Comparison of ENCODE assay signal across 15 cellular contexts in the genomic region with DNA sequence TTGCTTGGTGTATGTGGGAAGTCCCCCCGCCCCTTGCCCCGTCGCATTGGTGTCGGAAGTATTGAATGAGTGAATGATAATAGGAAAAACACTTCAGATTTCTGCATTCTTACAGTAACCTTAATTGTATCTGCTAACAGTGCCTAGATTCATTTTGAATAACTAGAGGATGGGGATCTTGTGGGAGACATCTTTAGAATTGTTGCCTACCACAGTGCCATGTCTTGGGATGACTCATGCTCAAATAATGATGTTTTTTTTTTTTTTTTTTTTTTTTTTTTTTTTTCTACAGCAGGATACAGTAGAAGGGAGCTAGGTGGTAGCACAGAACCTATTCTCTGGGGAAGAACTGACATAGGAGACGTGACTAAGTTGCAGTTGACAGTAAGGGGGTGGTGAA.
DNase-seq lines count a peak whose midpoint lies in the region; ATAC-seq and TF ChIP-seq lines count a peak whose summit lies in the region.
"Had no signal": no experiment of that assay in that cellular context is flagged by ENCODE, and none has a peak within 500 bp of the region (broad histone marks: within the 10 kb centered on the region; RNA-seq: fewer than 3 reads in every experiment).

No MANE protein-coding gene starts in this region.

- DNase-seq in ACHN: peak; percentile 66
- peak; percentile 14 for DNase-seq in HFF-Myc (ENCODE audit: extremely low read depth, low read depth)
- no peak for DNase-seq in WTC11 (ENCODE audit: low spot score)
- DNase-seq in foreskin melanocyte: peak; percentile 34
- DNase-seq in NCI-H748 (lab: John Stamatoyannopoulos, UW; ENCODE audit: unreplicated experiment): no peak
- DNase-seq in cerebellar cortex (ENCODE audit: low spot score): no peak
- DNase-seq: activated B cell treated with CpG ODN at 0.5 μM for 24 hours; NCI-H2081 treated with DMSO at 0.1 percent for 48 hours; NCI-H748 treated with DMSO at 0.1 percent for 48 hours; stimulated activated naive B cell treated with anti-CD40 and anti-IgM and Interleukin-4, amounts not matched to agents 10 μg/mL and 1 μg/mL and 100 μg/mL, for 72 hours; T-helper 1 cell had no signal

- no peak overlapping the region for H3K4me3 Mint-ChIP-seq in WTC11
- H3K4me3 Mint-ChIP-seq: activated B cell treated with CpG ODN at 0.5 μM for 24 hours; dendritic cell treated with granulocyte-macrophage colony-stimulating factor and Interleukin-4, amounts not matched to agents 40 ng/mL and 50 ng/mL, for 4 days; memory B cell; stimulated activated naive B cell treated with anti-CD40 and anti-IgM and Interleukin-4, amounts not matched to agents 10 μg/mL and 1 μg/mL and 100 μg/mL, for 72 hours had no signal

- TF ChIP-seq CTCF in HFF-Myc (IDR thresholded peaks at IDR 0.05; ENCODE audit: low read depth, low read length, missing control alignments) (no peak), WTC11 (IDR thresholded peaks at IDR 0.05) (no peak)

- peaks cover 12% of the 10 kb centered on the region for H3K4me1 Mint-ChIP-seq in WTC11
- H3K4me1 Mint-ChIP-seq: activated B cell treated with CpG ODN at 0.5 μM for 24 hours; memory B cell; stimulated activated naive B cell treated with anti-CD40 and anti-IgM and Interleukin-4, amounts not matched to agents 10 μg/mL and 1 μg/mL and 100 μg/mL, for 72 hours had no signal

- H3K27me3 Mint-ChIP-seq in WTC11 (ENCODE audit: low read depth): no peaks in the 10 kb centered on the region
- H3K27me3 Mint-ChIP-seq: activated B cell treated with CpG ODN at 0.5 μM for 24 hours; dendritic cell treated with granulocyte-macrophage colony-stimulating factor and Interleukin-4, amounts not matched to agents 40 ng/mL and 50 ng/mL, for 4 days; memory B cell; stimulated activated naive B cell treated with anti-CD40 and anti-IgM and Interleukin-4, amounts not matched to agents 10 μg/mL and 1 μg/mL and 100 μg/mL, for 72 hours had no signal

- CTCF ChIA-PET in WTC11 (lab: Charles Lee): no interaction called here

- 0 out of 2 replicates have a peak, but pooled peaks cover 3% of the 10 kb centered on the region for H3K9me3 Mint-ChIP-seq in WTC11
- H3K9me3 Mint-ChIP-seq: activated B cell treated with CpG ODN at 0.5 μM for 24 hours; dendritic cell treated with granulocyte-macrophage colony-stimulating factor and Interleukin-4, amounts not matched to agents 40 ng/mL and 50 ng/mL, for 4 days; memory B cell; stimulated activated naive B cell treated with anti-CD40 and anti-IgM and Interleukin-4, amounts not matched to agents 10 μg/mL and 1 μg/mL and 100 μg/mL, for 72 hours had no signal

- peak; percentile 44 for ATAC-seq in WTC11
- ATAC-seq in HG03039 (IDR thresholded peaks at IDR 0.05; ENCODE audit: unreplicated experiment): no peak
- ATAC-seq in HG03571 (IDR thresholded peaks at IDR 0.05; ENCODE audit: unreplicated experiment): no peak
- ATAC-seq: stimulated activated naive B cell treated with anti-CD40 and anti-IgM and Interleukin-4, amounts not matched to agents 10 μg/mL and 1 μg/mL and 100 μg/mL, for 72 hours had no signal

- POLR2A ChIA-PET in WTC11 (lab: Charles Lee): interaction anchor here (0.6 kb wide), 1 partner anchor 132 kb away, joined by 4 read pairs; no protein-coding TSS in a partner anchor

- no peak overlapping the region for H3K4me3 ChIP-seq in HFF-Myc (replicated peaks; ENCODE audit: low read depth, low read length)

- H3K36me3 Mint-ChIP-seq in WTC11: no peaks in the 10 kb centered on the region
- H3K36me3 Mint-ChIP-seq: memory B cell; stimulated activated naive B cell treated with anti-CD40 and anti-IgM and Interleukin-4, amounts not matched to agents 10 μg/mL and 1 μg/mL and 100 μg/mL, for 72 hours had no signal

- in situ Hi-C loops in ACHN (cut with HindIII; ENCODE audit: low pct_ligation_motif_present, low pct_unique_long_range_greater_than_20kb, low sequenced_read_pairs): no loop called here

- no peak overlapping the region for H3K27ac Mint-ChIP-seq in WTC11
- H3K27ac Mint-ChIP-seq: activated B cell treated with CpG ODN at 0.5 μM for 24 hours; dendritic cell treated with granulocyte-macrophage colony-stimulating factor and Interleukin-4, amounts not matched to agents 40 ng/mL and 50 ng/mL, for 4 days; memory B cell; stimulated activated naive B cell treated with anti-CD40 and anti-IgM and Interleukin-4, amounts not matched to agents 10 μg/mL and 1 μg/mL and 100 μg/mL, for 72 hours had no signal

TF ChIP-seq in WTC11, 78 proteins besides CTCF, POLR2A, EP300 and RAD21 (continues in another document):
- TF ChIP-seq, protein P1, sequence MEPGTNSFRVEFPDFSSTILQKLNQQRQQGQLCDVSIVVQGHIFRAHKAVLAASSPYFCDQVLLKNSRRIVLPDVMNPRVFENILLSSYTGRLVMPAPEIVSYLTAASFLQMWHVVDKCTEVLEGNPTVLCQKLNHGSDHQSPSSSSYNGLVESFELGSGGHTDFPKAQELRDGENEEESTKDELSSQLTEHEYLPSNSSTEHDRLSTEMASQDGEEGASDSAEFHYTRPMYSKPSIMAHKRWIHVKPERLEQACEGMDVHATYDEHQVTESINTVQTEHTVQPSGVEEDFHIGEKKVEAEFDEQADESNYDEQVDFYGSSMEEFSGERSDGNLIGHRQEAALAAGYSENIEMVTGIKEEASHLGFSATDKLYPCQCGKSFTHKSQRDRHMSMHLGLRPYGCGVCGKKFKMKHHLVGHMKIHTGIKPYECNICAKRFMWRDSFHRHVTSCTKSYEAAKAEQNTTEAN (CRISPR knock-in tag; IDR thresholded peaks at IDR 0.05): no peak
- TF ChIP-seq KAT7 (CRISPR knock-in tag; IDR thresholded peaks at IDR 0.05; ENCODE audit: borderline replicate concordance): no peak
- no peak for TF ChIP-seq ZNF317 (CRISPR knock-in tag; IDR thresholded peaks at IDR 0.05; ENCODE audit: borderline replicate concordance, low read depth)
- TF ChIP-seq, protein P2, sequence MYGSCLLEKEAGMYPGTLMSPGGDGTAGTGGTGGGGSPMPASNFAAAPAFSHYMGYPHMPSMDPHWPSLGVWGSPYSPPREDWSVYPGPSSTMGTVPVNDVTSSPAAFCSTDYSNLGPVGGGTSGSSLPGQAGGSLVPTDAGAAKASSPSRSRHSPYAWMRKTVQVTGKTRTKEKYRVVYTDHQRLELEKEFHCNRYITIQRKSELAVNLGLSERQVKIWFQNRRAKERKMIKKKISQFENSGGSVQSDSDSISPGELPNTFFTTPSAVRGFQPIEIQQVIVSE (CRISPR knock-in tag; IDR thresholded peaks at IDR 0.05; ENCODE audit: borderline replicate concordance): no peak
- TF ChIP-seq, protein P3, sequence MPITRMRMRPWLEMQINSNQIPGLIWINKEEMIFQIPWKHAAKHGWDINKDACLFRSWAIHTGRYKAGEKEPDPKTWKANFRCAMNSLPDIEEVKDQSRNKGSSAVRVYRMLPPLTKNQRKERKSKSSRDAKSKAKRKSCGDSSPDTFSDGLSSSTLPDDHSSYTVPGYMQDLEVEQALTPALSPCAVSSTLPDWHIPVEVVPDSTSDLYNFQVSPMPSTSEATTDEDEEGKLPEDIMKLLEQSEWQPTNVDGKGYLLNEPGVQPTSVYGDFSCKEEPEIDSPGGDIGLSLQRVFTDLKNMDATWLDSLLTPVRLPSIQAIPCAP (CRISPR knock-in tag; IDR thresholded peaks at IDR 0.05): no peak
- TF ChIP-seq, protein P4, sequence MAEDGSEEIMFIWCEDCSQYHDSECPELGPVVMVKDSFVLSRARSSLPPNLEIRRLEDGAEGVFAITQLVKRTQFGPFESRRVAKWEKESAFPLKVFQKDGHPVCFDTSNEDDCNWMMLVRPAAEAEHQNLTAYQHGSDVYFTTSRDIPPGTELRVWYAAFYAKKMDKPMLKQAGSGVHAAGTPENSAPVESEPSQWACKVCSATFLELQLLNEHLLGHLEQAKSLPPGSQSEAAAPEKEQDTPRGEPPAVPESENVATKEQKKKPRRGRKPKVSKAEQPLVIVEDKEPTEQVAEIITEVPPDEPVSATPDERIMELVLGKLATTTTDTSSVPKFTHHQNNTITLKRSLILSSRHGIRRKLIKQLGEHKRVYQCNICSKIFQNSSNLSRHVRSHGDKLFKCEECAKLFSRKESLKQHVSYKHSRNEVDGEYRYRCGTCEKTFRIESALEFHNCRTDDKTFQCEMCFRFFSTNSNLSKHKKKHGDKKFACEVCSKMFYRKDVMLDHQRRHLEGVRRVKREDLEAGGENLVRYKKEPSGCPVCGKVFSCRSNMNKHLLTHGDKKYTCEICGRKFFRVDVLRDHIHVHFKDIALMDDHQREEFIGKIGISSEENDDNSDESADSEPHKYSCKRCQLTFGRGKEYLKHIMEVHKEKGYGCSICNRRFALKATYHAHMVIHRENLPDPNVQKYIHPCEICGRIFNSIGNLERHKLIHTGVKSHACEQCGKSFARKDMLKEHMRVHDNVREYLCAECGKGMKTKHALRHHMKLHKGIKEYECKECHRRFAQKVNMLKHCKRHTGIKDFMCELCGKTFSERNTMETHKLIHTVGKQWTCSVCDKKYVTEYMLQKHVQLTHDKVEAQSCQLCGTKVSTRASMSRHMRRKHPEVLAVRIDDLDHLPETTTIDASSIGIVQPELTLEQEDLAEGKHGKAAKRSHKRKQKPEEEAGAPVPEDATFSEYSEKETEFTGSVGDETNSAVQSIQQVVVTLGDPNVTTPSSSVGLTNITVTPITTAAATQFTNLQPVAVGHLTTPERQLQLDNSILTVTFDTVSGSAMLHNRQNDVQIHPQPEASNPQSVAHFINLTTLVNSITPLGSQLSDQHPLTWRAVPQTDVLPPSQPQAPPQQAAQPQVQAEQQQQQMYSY (CRISPR knock-in tag; IDR thresholded peaks at IDR 0.05): no peak
- TF ChIP-seq, protein P5, sequence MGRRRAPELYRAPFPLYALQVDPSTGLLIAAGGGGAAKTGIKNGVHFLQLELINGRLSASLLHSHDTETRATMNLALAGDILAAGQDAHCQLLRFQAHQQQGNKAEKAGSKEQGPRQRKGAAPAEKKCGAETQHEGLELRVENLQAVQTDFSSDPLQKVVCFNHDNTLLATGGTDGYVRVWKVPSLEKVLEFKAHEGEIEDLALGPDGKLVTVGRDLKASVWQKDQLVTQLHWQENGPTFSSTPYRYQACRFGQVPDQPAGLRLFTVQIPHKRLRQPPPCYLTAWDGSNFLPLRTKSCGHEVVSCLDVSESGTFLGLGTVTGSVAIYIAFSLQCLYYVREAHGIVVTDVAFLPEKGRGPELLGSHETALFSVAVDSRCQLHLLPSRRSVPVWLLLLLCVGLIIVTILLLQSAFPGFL (CRISPR knock-in tag; IDR thresholded peaks at IDR 0.05; ENCODE audit: borderline replicate concordance): no peak
- TF ChIP-seq TEAD4 (CRISPR knock-in tag; IDR thresholded peaks at IDR 0.05): no peak
- no peak for TF ChIP-seq ZNF423 (CRISPR knock-in tag; IDR thresholded peaks at IDR 0.05)
- TF ChIP-seq GABPB1 (CRISPR knock-in tag; IDR thresholded peaks at IDR 0.05): no peak
- no peak for TF ChIP-seq NR3C1 (CRISPR knock-in tag; conservative IDR thresholded peaks at IDR 0.05; ENCODE audit: low read depth)
- no peak for TF ChIP-seq PRRX2 (CRISPR knock-in tag; IDR thresholded peaks at IDR 0.05)

Comparison
In these comparisons a context has a peak if more than half of its experiments do, and no peak if none do; other contexts are left out.
1. DNase-seq: peak in ACHN (single experiment), HFF-Myc (single experiment) and foreskin melanocyte (single experiment); none in WTC11 (single experiment), NCI-H748 (single experiment) and cerebellar cortex (single experiment).